In the genomic region with DNA sequence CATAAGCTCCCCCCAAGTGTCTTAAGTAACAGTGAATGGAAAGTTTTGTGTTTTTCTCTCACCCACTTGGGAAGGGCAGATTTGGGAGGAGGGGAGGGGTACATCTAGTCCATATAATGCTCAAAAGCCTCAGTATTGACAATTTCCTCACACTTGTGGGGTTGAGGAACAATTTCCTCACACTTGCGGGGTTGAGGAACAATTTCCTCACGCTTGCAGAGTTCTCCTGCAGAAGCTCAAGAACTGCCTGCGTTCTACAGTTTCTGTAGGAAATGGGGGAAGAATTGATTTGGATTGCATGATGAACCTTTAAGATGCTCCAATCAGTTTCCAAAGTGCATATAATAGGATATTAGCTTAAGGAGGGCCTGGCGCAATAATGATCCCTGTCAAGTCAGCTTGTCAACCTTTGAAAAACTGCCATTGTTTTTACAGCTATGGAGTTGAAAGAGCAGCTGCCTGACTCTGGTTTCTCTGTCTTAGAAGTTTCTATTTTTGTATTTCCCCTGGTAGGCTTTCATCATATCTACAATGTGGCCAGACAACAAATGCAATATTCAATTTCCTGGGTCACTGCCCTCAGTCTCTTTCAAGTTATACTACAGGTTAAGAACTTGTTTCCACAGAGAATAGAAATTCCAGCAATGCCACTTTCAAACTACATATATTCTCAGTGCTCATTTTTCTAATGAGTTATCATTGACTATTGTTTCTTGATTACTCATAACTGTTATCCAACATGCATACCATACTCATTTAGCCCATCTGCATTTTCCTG, we compare ENCODE assay signal across 8 cellular contexts.
DNase-seq lines count a peak whose midpoint lies in the region; ATAC-seq and TF ChIP-seq lines count a peak whose summit lies in the region.

No MANE protein-coding gene starts in this region.

- intact Hi-C loops in prostate gland (cut with DNase I): no loop called here

- ATAC-seq in GM18861 (IDR thresholded peaks at IDR 0.05; ENCODE audit: unreplicated experiment) (peak; percentile 90), HG02763 (IDR thresholded peaks at IDR 0.05; ENCODE audit: unreplicated experiment) (peak; percentile 83), memory B cell (ENCODE audit: low read depth) (no peak)

- DNase-seq in NOMO-1 treated with DMSO at 0.1 percent for 48 hours (lab: John Stamatoyannopoulos, UW; ENCODE audit: unreplicated experiment) (peak; percentile 77), memory B cell (ENCODE audit: low spot score in 2 of 2) (no peak), AG08395 (ENCODE audit: low spot score) (no peak), nucleus accumbens (lab: John Stamatoyannopoulos, UW) (no peak), prostate gland (ENCODE audit: low spot score) (no peak), iPS-NIHi7 (ENCODE audit: extremely low spot score) (no peak)

- no peak overlapping the region for H3K4me3 Mint-ChIP-seq in memory B cell

- H3K27me3 Mint-ChIP-seq in memory B cell: no peaks in the 10 kb centered on the region

- H3K27ac Mint-ChIP-seq in memory B cell: peak overlapping the region; percentile 77

- no peaks in the 10 kb centered on the region for H3K27me3 ChIP-seq in prostate gland (replicated peaks; ENCODE audit: insufficient read depth)

- no peaks in the 10 kb centered on the region for H3K4me1 ChIP-seq in prostate gland (replicated peaks)

- no peak overlapping the region for H3K4me3 ChIP-seq in prostate gland

- H3K9me3 Mint-ChIP-seq in memory B cell: no peaks in the 10 kb centered on the region

- TF ChIP-seq CTCF in prostate gland (IDR thresholded peaks at IDR 0.05): no peak

- 73% methylated on average over 4 of the region's 4 CpGs for WGBS in prostate gland

- peaks cover 23% of the 10 kb centered on the region for H3K36me3 Mint-ChIP-seq in memory B cell

- H3K36me3 ChIP-seq in prostate gland: no peaks in the 10 kb centered on the region

- TF ChIP-seq POLR2A in prostate gland (IDR thresholded peaks at IDR 0.05): no peak

- H3K27ac ChIP-seq in prostate gland: no peak overlapping the region

- peaks cover 6% of the 10 kb centered on the region for H3K4me1 Mint-ChIP-seq in memory B cell

- H3K9me3 ChIP-seq in prostate gland: no peaks in the 10 kb centered on the region
